Comparison of ENCODE assay signal across 9 cellular contexts in genomic region chr20:49892260-49893216, GRCh38. TPM values are rescaled to one million over a fixed set of nuclear protein-coding genes. Genes with fewer than 3 reads are reported as not detected.
DNase-seq lines count a peak whose midpoint lies in the region; ATAC-seq and TF ChIP-seq lines count a peak whose summit lies in the region.
"Had no signal": no experiment of that assay in that cellular context is flagged by ENCODE, and none has a peak within 500 bp of the region (broad histone marks: within the 10 kb centered on the region; RNA-seq: fewer than 3 reads in every experiment).

No MANE protein-coding gene starts in this region.

- H3K36me3 ChIP-seq in right atrium auricular region (peaks cover 4% of the 10 kb centered on the region), adipocyte (ENCODE audit: control insufficient read depth, insufficient read depth, low read length, severe bottlenecking) (peaks cover 10% of the 10 kb centered on the region), lower lobe of right lung (peaks cover 14% of the 10 kb centered on the region), uterus (no peaks in the 10 kb centered on the region)

- H3K4me3 ChIP-seq in right atrium auricular region (no peak overlapping the region), adipocyte (ENCODE audit: low read length) (no peak overlapping the region), lower lobe of right lung (no peak overlapping the region), uterus (no peak overlapping the region)

- no peaks in the 10 kb centered on the region for H3K9me3 ChIP-seq in right atrium auricular region
- no peaks in the 10 kb centered on the region for H3K9me3 ChIP-seq in adipocyte (ENCODE audit: control insufficient read depth, low read length)
- H3K9me3 ChIP-seq in lower lobe of right lung: no peaks in the 10 kb centered on the region
- H3K9me3 ChIP-seq in uterus: no peaks in the 10 kb centered on the region

- intact Hi-C loops in Right ventricle myocardium inferior (cut with DNase I): loop anchor here (2.0 kb wide), 1 partner anchor 18 kb away; no protein-coding TSS in a partner anchor
- intact Hi-C loops in lower lobe of right lung (cut with DNase I): no loop called here
- intact Hi-C loops in uterus (cut with DNase I; ENCODE audit: low total_unique reads): no loop called here

- H3K27me3 ChIP-seq in right atrium auricular region (no peaks in the 10 kb centered on the region), adipocyte (replicated peaks; ENCODE audit: control insufficient read depth, insufficient read depth, low read length) (no peaks in the 10 kb centered on the region), lower lobe of right lung (ENCODE audit: low read depth) (no peaks in the 10 kb centered on the region), uterus (no peaks in the 10 kb centered on the region)

- peaks cover 0 to 44% of the 10 kb centered on the region in 2 donors for H3K4me1 ChIP-seq in right atrium auricular region
- peaks cover 46% of the 10 kb centered on the region for H3K4me1 ChIP-seq in adipocyte (ENCODE audit: control insufficient read depth, insufficient read depth, low read length)
- peaks cover 70% of the 10 kb centered on the region for H3K4me1 ChIP-seq in lower lobe of right lung
- H3K4me1 ChIP-seq in uterus: peaks cover 0 to 6% of the 10 kb centered on the region in 2 donors

- no peak overlapping the region for H3K27ac ChIP-seq in right atrium auricular region
- H3K27ac ChIP-seq in lower lobe of right lung: no peak overlapping the region
- H3K27ac ChIP-seq in uterus: peak overlapping the region; percentile 46 to 53

- DNase-seq in Right ventricle myocardium inferior (ENCODE audit: missing footprints): peak; percentile 68
- no peak for DNase-seq in right atrium auricular region (ENCODE audit: low spot score)
- DNase-seq in adipocyte (ENCODE audit: low read depth): no peak
- peak; percentile 32 for DNase-seq in lower lobe of right lung
- DNase-seq in uterus: no peak
- no peak for DNase-seq in NCI-H748 (lab: John Stamatoyannopoulos, UW; ENCODE audit: unreplicated experiment)
- DNase-seq in AG08395 (ENCODE audit: low spot score): no peak
- DNase-seq in NCI-H1436 (lab: John Stamatoyannopoulos, UW): no peak
- DNase-seq: NCI-H1092 had no signal

- no peak for TF ChIP-seq CTCF in right atrium auricular region (IDR thresholded peaks at IDR 0.05)
- no peak for TF ChIP-seq CTCF in lower lobe of right lung (IDR thresholded peaks at IDR 0.05)
- TF ChIP-seq CTCF in uterus (IDR thresholded peaks at IDR 0.05): no peak

- ATAC-seq in Right ventricle myocardium inferior: peak; percentile 89
- no peak for ATAC-seq in lower lobe of right lung

- H3K9ac ChIP-seq in adipocyte (ENCODE audit: low read length): peak overlapping the region; percentile 63

- TF ChIP-seq POLR2A in uterus (IDR thresholded peaks at IDR 0.05): no peak

RNA-seq across cellular contexts. Expression of gene SPATA2, which starts 22.8 kb away (rescaled TPM):
- total RNA-seq in Right ventricle myocardium inferior (8.0 TPM), right atrium auricular region (1 to 10 TPM; 5.0 to 6.1 TPM), lower lobe of right lung (7.2 TPM), uterus (1 to 10 TPM; 2.4 to 9.2 (median 3.5) TPM)

RNA-seq across cellular contexts. Expression of gene RNF114, which starts 43.7 kb away (rescaled TPM):
- total RNA-seq in Right ventricle myocardium inferior (47.6 TPM), right atrium auricular region (100 to 1,000 TPM in 1 of 2 donors, 10 to 100 TPM in 1; 40.2 to 117 TPM), lower lobe of right lung (63.0 TPM), uterus (100 to 1,000 TPM in 2 of 4 donors, 10 to 100 TPM in 2; 37.6 to 118 (median 88.0) TPM)

Comparison
In these comparisons a context has a peak if more than half of its experiments do, and no peak if none do; other contexts are left out.
1. DNase-seq: peak in Right ventricle myocardium inferior (single experiment) and lower lobe of right lung (single experiment); none in right atrium auricular region (single experiment), adipocyte (single experiment), uterus (0 of 2), NCI-H748 (single experiment), AG08395 (single experiment) and NCI-H1436 (single experiment).
2. H3K27ac ChIP-seq: peak in uterus (2 of 2); none in right atrium auricular region (0 of 2) and lower lobe of right lung (single experiment).